In genomic region chr1:156709743-156710489, GRCh38 we compare ENCODE assay signal across 8 cellular contexts. TPM values are rescaled to one million over a fixed set of nuclear protein-coding genes. Genes with fewer than 3 reads are reported as not detected.
DNase-seq lines count a peak whose midpoint lies in the region; ATAC-seq and TF ChIP-seq lines count a peak whose summit lies in the region.

No MANE protein-coding gene starts in this region.

- no peak overlapping the region for H3K9ac ChIP-seq in MM.1S (ENCODE audit: low read length)

- H3K79me2 ChIP-seq in GM23338 (replicated peaks; ENCODE audit: insufficient read depth) (no peaks in the 10 kb centered on the region), MM.1S (ENCODE audit: low read length) (no peaks in the 10 kb centered on the region)

- no peak for DNase-seq in GM23338 (ENCODE audit: low spot score)
- no peak for DNase-seq in Panc1 (ENCODE audit: low read depth, low spot score)
- peak; percentile 77 to 95 for DNase-seq in foreskin fibroblast
- DNase-seq in psoas muscle, result peak; percentile 69 to 79
- DNase-seq in DMS114 treated with DMSO at 0.1 percent for 48 hours (lab: John Stamatoyannopoulos, UW; ENCODE audit: unreplicated experiment), result no peak
- no peak for DNase-seq in MM.1S

- no peak overlapping the region for H3K27ac Mint-ChIP-seq in GM23338

- H3K9me2 ChIP-seq in GM23338 (ENCODE audit: insufficient read depth), result no peaks in the 10 kb centered on the region
- no peaks in the 10 kb centered on the region for H3K9me2 ChIP-seq in MM.1S (replicated peaks; ENCODE audit: insufficient read depth, low read length)

- no peak overlapping the region; the same call in 2 of the 3 replicates for H3K4me3 Mint-ChIP-seq in GM23338

- H3K36me3 ChIP-seq in GM23338 (ENCODE audit: insufficient read depth) (no peaks in the 10 kb centered on the region), Panc1 (ENCODE audit: control insufficient read depth, insufficient read depth, low read length) (no peaks in the 10 kb centered on the region; the same call in 1 of the 2 replicates), psoas muscle (ENCODE audit: insufficient read depth in 1 of 2, low read depth in 1 of 2) (no peaks in the 10 kb centered on the region), MM.1S (replicated peaks; ENCODE audit: insufficient read depth, low read length) (no peaks in the 10 kb centered on the region)

- no TSS peak for BruUV-seq in Panc1 (replicated peaks; lab: Mats Ljungman, UMichigan)

- H3F3A ChIP-seq in GM23338 (replicated peaks; ENCODE audit: low read depth) (peaks cover 29% of the 10 kb centered on the region), MM.1S (ENCODE audit: insufficient read depth, low read length) (no peaks in the 10 kb centered on the region; the same call in 1 of the 2 replicates)

- H3K9me3 Mint-ChIP-seq in GM23338, result no peaks in the 10 kb centered on the region

- H3K27me3 ChIP-seq in GM23338 (ENCODE audit: insufficient read depth) (peaks cover 9% of the 10 kb centered on the region), Panc1 (ENCODE audit: control insufficient read depth, insufficient read depth, low read length) (no peaks in the 10 kb centered on the region), psoas muscle (ENCODE audit: insufficient read depth in 3 of 3, low read length in 2 of 3) (peaks cover 0 to 16% (median 4%) of the 10 kb centered on the region in 3 donors), MM.1S (replicated peaks; ENCODE audit: insufficient read depth, low read length) (peaks cover 33% of the 10 kb centered on the region)

- 24 to 35% (median 29%) methylated on average over 11 of the region's 11 CpGs for WGBS in psoas muscle, 3 donors

- ATAC-seq in GM23338 (no peak), Panc1 (peak; percentile 50), psoas muscle (peak; percentile 28 to 60 (median 37)), HG03460 (IDR thresholded peaks at IDR 0.05; ENCODE audit: unreplicated experiment) (no peak), GM19324 (IDR thresholded peaks at IDR 0.05; ENCODE audit: low FRiP score, unreplicated experiment) (no peak)

- peaks cover 13% of the 10 kb centered on the region for H3K27me3 Mint-ChIP-seq in GM23338 (ENCODE audit: insufficient read depth, low read depth, poor library complexity)

- CTCF ChIA-PET in Panc1 (lab: Charles Lee), result interaction anchor here (1.0 to 2.5 kb wide), 2 partner anchors 16 to 20 kb away, joined by 4 to 9 read pairs; no protein-coding TSS in a partner anchor

- in situ Hi-C loops in Panc1 (cut with HindIII; ENCODE audit: low pct_unique_long_range_greater_than_20kb, low sequenced_read_pairs), result no loop called here

- H3K27ac ChIP-seq in GM23338 (ENCODE audit: low read depth) (no peak overlapping the region), Panc1 (ENCODE audit: low read length) (peak overlapping the region; percentile 93), psoas muscle (no peak overlapping the region), MM.1S (ENCODE audit: low read length) (no peak overlapping the region)

- no peak overlapping the region; the same call in 1 of the 2 replicates for H3K4me3 ChIP-seq in GM23338
- H3K4me3 ChIP-seq in Panc1 (ENCODE audit: low read depth in 2 of 2, low read length in 2 of 2), result no peak overlapping the region
- H3K4me3 ChIP-seq in foreskin fibroblast (ENCODE audit: low read depth in 1 of 2, low read length in 2 of 2), result no peak overlapping the region
- H3K4me3 ChIP-seq in psoas muscle, result no peak overlapping the region
- no peak overlapping the region for H3K4me3 ChIP-seq in MM.1S (ENCODE audit: low read length)

- H3K4me1 ChIP-seq in GM23338 (ENCODE audit: insufficient read depth) (peaks cover 61% of the 10 kb centered on the region), Panc1 (ENCODE audit: control insufficient read depth, insufficient read depth, low read length) (peaks cover 65% of the 10 kb centered on the region), psoas muscle (peaks cover 14% of the 10 kb centered on the region), MM.1S (ENCODE audit: low read length) (peaks cover 16% of the 10 kb centered on the region)

- H3K4me2 ChIP-seq in GM23338 (peak overlapping the region; percentile 92), MM.1S (ENCODE audit: low read depth, low read length) (no peak overlapping the region)

- no peak for TF ChIP-seq CTCF in GM23338 (conservative IDR thresholded peaks at IDR 0.05; ENCODE audit: low read depth in 2 of 2)
- TF ChIP-seq CTCF in Panc1 (IDR thresholded peaks at IDR 0.05), result no peak
- TF ChIP-seq CTCF in foreskin fibroblast (IDR thresholded peaks at IDR 0.05; ENCODE audit: low read depth, low read length), result no peak
- no peak for TF ChIP-seq CTCF in psoas muscle (IDR thresholded peaks at IDR 0.05)
- no peak for TF ChIP-seq CTCF in MM.1S (IDR thresholded peaks at IDR 0.05; ENCODE audit: low read length)

- no peaks in the 10 kb centered on the region for H3K9me3 ChIP-seq in Panc1 (ENCODE audit: control insufficient read depth, insufficient read depth, low read depth, low read length)
- no peaks in the 10 kb centered on the region for H3K9me3 ChIP-seq in psoas muscle
- no peaks in the 10 kb centered on the region for H3K9me3 ChIP-seq in MM.1S (replicated peaks; ENCODE audit: insufficient read depth, low read length)

- H3K4me1 Mint-ChIP-seq in GM23338, result peaks cover 57% of the 10 kb centered on the region

- POLR2A ChIA-PET in Panc1 (lab: Charles Lee), result interaction anchor here (0.7 kb wide), 1 partner anchor 28 kb away, joined by 3 read pairs; no protein-coding TSS in a partner anchor

- H2AFZ ChIP-seq in GM23338 (no peak overlapping the region), MM.1S (ENCODE audit: low read length) (no peak overlapping the region)

- H3K36me3 Mint-ChIP-seq in GM23338 (ENCODE audit: low read depth), result no peaks in the 10 kb centered on the region

- intact Hi-C loops in Panc1 (cut with micrococcal nuclease; ENCODE audit: unreplicated experiment), result no loop called here
- intact Hi-C loops in psoas muscle (cut with DNase I), result loop anchor here in 1 of 2 donors (10.0 kb wide), 1 partner anchor 175 kb away; no protein-coding TSS in a partner anchor

- no peaks in the 10 kb centered on the region for H4K20me1 ChIP-seq in GM23338 (replicated peaks; ENCODE audit: insufficient read depth)
- no peaks in the 10 kb centered on the region for H4K20me1 ChIP-seq in MM.1S (ENCODE audit: insufficient read depth, low read length)

TF ChIP-seq in GM23338, 12 proteins besides CTCF, POLR2A, EP300 and RAD21 (continues in another document):
- TF ChIP-seq EZH2 (IDR thresholded peaks at IDR 0.05; ENCODE audit: low read depth, unreplicated experiment) (no peak), JUNB (IDR thresholded peaks at IDR 0.05; ENCODE audit: unreplicated experiment) (no peak), STAT1 (IDR thresholded peaks at IDR 0.05; ENCODE audit: unreplicated experiment) (no peak), NANOG (IDR thresholded peaks at IDR 0.05; ENCODE audit: borderline replicate concordance) (no peak), EZH2phosphoT487 (IDR thresholded peaks at IDR 0.05; ENCODE audit: unreplicated experiment) (no peak)

RNA-seq across cellular contexts. Expression of gene CRABP2, which starts 4.5 kb away (rescaled TPM):
- total RNA-seq in GM23338 (2014; rRNA removed; shearing (Covaris generic)), result 35.1 and 45.9 TPM in 2 replicates
- polyA plus RNA-seq in GM23338 (2016; fragmentation: Nextera tagmentation; extraction: Ambion mirVana), result 137 and 138 TPM in 2 replicates
- 1,115 TPM for total RNA-seq in Panc1 (2021; ENCODE audit: unreplicated experiment)
- 1,502 TPM for polyA plus RNA-seq in Panc1 (2012; ENCODE audit: insufficient read length)
- 1 to 10 TPM in 2 of 4 donors, under 1 TPM in 1, not detected in 1; 0.71 to 1.7 (median 1.6) TPM for total RNA-seq in psoas muscle
- under 1 TPM; 0.13 to 0.57 (median 0.53) TPM for polyA plus RNA-seq in psoas muscle

RNA-seq across cellular contexts. Expression of gene METTL25B, which starts 18.4 kb away (rescaled TPM):
- 12.9 and 18.3 TPM in 2 replicates for total RNA-seq in GM23338 (2014; rRNA removed; shearing (Covaris generic))
- polyA plus RNA-seq in GM23338 (2016; fragmentation: Nextera tagmentation; extraction: Ambion mirVana) (18.1 and 21.1 TPM in 2 replicates), psoas muscle (10 to 100 TPM; 22.1 to 31.5 (median 27.0) TPM)
- total RNA-seq in Panc1 (2021; ENCODE audit: unreplicated experiment) (32.8 TPM), psoas muscle (10 to 100 TPM; 18.5 to 32.1 (median 28.5) TPM)
- polyA plus RNA-seq in Panc1 (2012; ENCODE audit: insufficient read length), result 37.7 TPM

RNA-seq across cellular contexts. Expression of gene ISG20L2, which starts 18.6 kb away (rescaled TPM):
- 34.9 and 50.9 TPM in 2 replicates for total RNA-seq in GM23338 (2014; rRNA removed; shearing (Covaris generic))
- polyA plus RNA-seq in GM23338 (2016; fragmentation: Nextera tagmentation; extraction: Ambion mirVana) (22.2 and 23.1 TPM in 2 replicates), psoas muscle (10 to 100 TPM in 2 of 3 donors, 1 to 10 TPM in 1; 7.6 to 20.4 (median 20.2) TPM)
- total RNA-seq in Panc1 (2021; ENCODE audit: unreplicated experiment) (40.6 TPM), psoas muscle (10 to 100 TPM in 3 of 4 donors, 1 to 10 TPM in 1; 7.4 to 19.8 (median 16.5) TPM)
- polyA plus RNA-seq in Panc1 (2012; ENCODE audit: insufficient read length), result 26.9 TPM

RNA-seq across cellular contexts. Expression of gene MRPL24, which starts 31.0 kb away (rescaled TPM):
- total RNA-seq in GM23338 (2014; rRNA removed; shearing (Covaris generic)), result 18.8 and 23.8 TPM in 2 replicates
- 45.7 and 52.4 TPM in 2 replicates for polyA plus RNA-seq in GM23338 (2016; fragmentation: Nextera tagmentation; extraction: Ambion mirVana)
- 80.4 TPM for total RNA-seq in Panc1 (2021; ENCODE audit: unreplicated experiment)
- 109 TPM for polyA plus RNA-seq in Panc1 (2012; ENCODE audit: insufficient read length)
- 100 to 1,000 TPM in 2 of 4 donors, 10 to 100 TPM in 2; 86.1 to 137 (median 99.8) TPM for total RNA-seq in psoas muscle
- 100 to 1,000 TPM; 140 to 174 (median 146) TPM for polyA plus RNA-seq in psoas muscle

RNA-seq across cellular contexts. Expression of gene NES, which starts 32.7 kb away (rescaled TPM):
- 85.3 and 95.9 TPM in 2 replicates for total RNA-seq in GM23338 (2014; rRNA removed; shearing (Covaris generic))
- 25.0 and 27.5 TPM in 2 replicates for polyA plus RNA-seq in GM23338 (2016; fragmentation: Nextera tagmentation; extraction: Ambion mirVana)
- total RNA-seq in Panc1 (2021; ENCODE audit: unreplicated experiment), result 56.3 TPM
- 61.1 TPM for polyA plus RNA-seq in Panc1 (2012; ENCODE audit: insufficient read length)
- 100 to 1,000 TPM in 1 of 4 donors, 10 to 100 TPM in 3; 40.5 to 581 (median 80.2) TPM for total RNA-seq in psoas muscle
- 10 to 100 TPM; 12.3 to 23.8 (median 17.2) TPM for polyA plus RNA-seq in psoas muscle

Comparison
In these comparisons a context has a peak if more than half of its experiments do, and no peak if none do; other contexts are left out.
1. ATAC-seq: peak in Panc1 (single experiment) and psoas muscle (4 of 4); none in GM23338 (single experiment), HG03460 (single experiment) and GM19324 (single experiment).
2. DNase-seq: peak in foreskin fibroblast (2 of 2) and psoas muscle (2 of 2); none in GM23338 (single experiment), Panc1 (single experiment), DMS114 treated with DMSO at 0.1 percent for 48 hours (single experiment) and MM.1S (single experiment).
3. RNA of gene CRABP2, which starts 4.5 kb away (total RNA-seq): 1,115 TPM in Panc1 (single experiment); 35.1 to 45.9 TPM in GM23338 and 0.71 to 1.7 TPM in psoas muscle; every median in the first group is over 10 times any median in the second.